Comparison of ENCODE assay signal across 9 cellular contexts in the genomic region with DNA sequence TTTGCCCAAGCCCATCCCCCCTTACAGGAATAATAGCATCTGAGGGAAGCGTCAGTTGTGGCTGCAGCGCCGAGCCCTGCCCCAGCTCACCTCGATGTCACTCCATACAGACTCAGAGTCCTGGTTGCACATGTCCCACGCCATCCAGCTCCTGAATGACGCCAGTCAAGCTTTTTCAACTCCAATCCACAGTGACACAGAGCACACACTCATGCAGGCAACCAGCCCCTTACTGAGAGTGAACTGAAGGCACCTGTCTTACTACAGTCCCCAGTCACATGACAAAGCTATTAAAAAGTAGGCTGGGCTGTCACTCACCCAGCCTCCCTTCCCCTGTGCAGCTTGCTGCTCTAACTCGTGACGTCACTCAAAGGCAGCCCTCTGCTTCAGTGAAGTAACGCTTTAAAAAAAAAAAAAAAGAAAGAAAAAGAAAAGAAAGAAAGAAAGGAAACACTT.
DNase-seq lines count a peak whose midpoint lies in the region; ATAC-seq and TF ChIP-seq lines count a peak whose summit lies in the region.
"Had no signal": no experiment of that assay in that cellular context is flagged by ENCODE, and none has a peak within 500 bp of the region (broad histone marks: within the 10 kb centered on the region; RNA-seq: fewer than 3 reads in every experiment).

A gene with protein sequence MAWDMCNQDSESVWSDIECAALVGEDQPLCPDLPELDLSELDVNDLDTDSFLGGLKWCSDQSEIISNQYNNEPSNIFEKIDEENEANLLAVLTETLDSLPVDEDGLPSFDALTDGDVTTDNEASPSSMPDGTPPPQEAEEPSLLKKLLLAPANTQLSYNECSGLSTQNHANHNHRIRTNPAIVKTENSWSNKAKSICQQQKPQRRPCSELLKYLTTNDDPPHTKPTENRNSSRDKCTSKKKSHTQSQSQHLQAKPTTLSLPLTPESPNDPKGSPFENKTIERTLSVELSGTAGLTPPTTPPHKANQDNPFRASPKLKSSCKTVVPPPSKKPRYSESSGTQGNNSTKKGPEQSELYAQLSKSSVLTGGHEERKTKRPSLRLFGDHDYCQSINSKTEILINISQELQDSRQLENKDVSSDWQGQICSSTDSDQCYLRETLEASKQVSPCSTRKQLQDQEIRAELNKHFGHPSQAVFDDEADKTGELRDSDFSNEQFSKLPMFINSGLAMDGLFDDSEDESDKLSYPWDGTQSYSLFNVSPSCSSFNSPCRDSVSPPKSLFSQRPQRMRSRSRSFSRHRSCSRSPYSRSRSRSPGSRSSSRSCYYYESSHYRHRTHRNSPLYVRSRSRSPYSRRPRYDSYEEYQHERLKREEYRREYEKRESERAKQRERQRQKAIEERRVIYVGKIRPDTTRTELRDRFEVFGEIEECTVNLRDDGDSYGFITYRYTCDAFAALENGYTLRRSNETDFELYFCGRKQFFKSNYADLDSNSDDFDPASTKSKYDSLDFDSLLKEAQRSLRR (minus strand): TSS at position 234 of the 456 bp plus-strand sequence. CDS start 90 bp downstream, at position 144.

- no peaks in the 10 kb centered on the region for H3K9me3 ChIP-seq in iPS-15b (ENCODE audit: control insufficient read depth, insufficient read depth, low read length)
- H3K9me3 ChIP-seq: BLaER1 had no signal

- peak within 1 kb of the TSS; percentile 43 for H3K4me3 ChIP-seq in astrocyte of the spinal cord (ENCODE audit: low read depth, low read length)
- H3K4me3 ChIP-seq in iPS-15b (ENCODE audit: low read depth, low read length) = peak within 1 kb of the TSS; percentile 67
- peak within 1 kb of the TSS; percentile 86 for H3K4me3 ChIP-seq in retinal pigment epithelial cell (ENCODE audit: low read length)
- H3K4me3 ChIP-seq: BLaER1 had no signal

- H3K36me3 ChIP-seq in iPS-15b (ENCODE audit: control insufficient read depth, insufficient read depth, low read length) = no peaks in the 10 kb centered on the region
- H3K36me3 ChIP-seq: BLaER1 had no signal

- DNase-seq in NCI-H2171 treated with DMSO at 0.1 percent for 48 hours (lab: John Stamatoyannopoulos, UW) = peak; percentile 0
- DNase-seq in NCI-H2171 (lab: John Stamatoyannopoulos, UW) = no peak
- peak; percentile 77 for DNase-seq in NCI-H1436 (lab: John Stamatoyannopoulos, UW)
- peak; percentile 17 for DNase-seq in astrocyte of the spinal cord (ENCODE audit: low read depth, low spot score)
- peak; percentile 91 for DNase-seq in retinal pigment epithelial cell (ENCODE audit: low read depth)

- H3K9ac ChIP-seq in iPS-15b (ENCODE audit: low read depth, low read length) = no peak within 1 kb of the TSS
- H3K9ac ChIP-seq: BLaER1 had no signal

- no peak for ATAC-seq in HG03565 (IDR thresholded peaks at IDR 0.05; ENCODE audit: unreplicated experiment)
- no peak for ATAC-seq in GM21528 (IDR thresholded peaks at IDR 0.05; ENCODE audit: low FRiP score, unreplicated experiment)

- in situ Hi-C loops in astrocyte of the spinal cord (cut with HindIII; ENCODE audit: low sequenced_read_pairs) = no loop called here

- no peak for TF ChIP-seq CTCF in astrocyte of the spinal cord (IDR thresholded peaks at IDR 0.05; ENCODE audit: low read depth, low read length)
- TF ChIP-seq CTCF in retinal pigment epithelial cell (conservative IDR thresholded peaks at IDR 0.05; ENCODE audit: low read depth, low read length) = no peak

- H3K4me1 ChIP-seq in iPS-15b (ENCODE audit: control insufficient read depth, insufficient read depth, low read length) = peaks cover 27% of the 10 kb centered on the region
- H3K4me1 ChIP-seq: BLaER1 had no signal

- peaks cover 28% of the 10 kb centered on the region for H3K27me3 ChIP-seq in iPS-15b (ENCODE audit: control insufficient read depth, insufficient read depth, low read length)
- H3K27me3 ChIP-seq: BLaER1 had no signal
